ENCODE assay signal across 1 cellular context in genomic region chr20:45971675-45972499, GRCh38.
TF ChIP-seq lines count a peak whose summit lies in the region.

Gene ZNF335 (minus strand): TSS chr20:45972203. CDS start chr20:45971410, 793 bp downstream.

TF ChIP-seq in HepG2, 621 proteins besides CTCF, POLR2A, EP300 and RAD21 (continued from another document and continues in another):
- TF ChIP-seq ZNF138 (CRISPR knock-in tag; IDR thresholded peaks at IDR 0.05; ENCODE audit: low read depth), result peak; percentile 98; the same call in 1 of the 2 replicates
- TF ChIP-seq KLF9 (CRISPR knock-in tag; IDR thresholded peaks at IDR 0.05; ENCODE audit: low read depth), result no peak; the same call in 1 of the 2 replicates
- no peak for TF ChIP-seq ZFAT (CRISPR knock-in tag; conservative IDR thresholded peaks at IDR 0.05)
- TF ChIP-seq, protein P1, sequence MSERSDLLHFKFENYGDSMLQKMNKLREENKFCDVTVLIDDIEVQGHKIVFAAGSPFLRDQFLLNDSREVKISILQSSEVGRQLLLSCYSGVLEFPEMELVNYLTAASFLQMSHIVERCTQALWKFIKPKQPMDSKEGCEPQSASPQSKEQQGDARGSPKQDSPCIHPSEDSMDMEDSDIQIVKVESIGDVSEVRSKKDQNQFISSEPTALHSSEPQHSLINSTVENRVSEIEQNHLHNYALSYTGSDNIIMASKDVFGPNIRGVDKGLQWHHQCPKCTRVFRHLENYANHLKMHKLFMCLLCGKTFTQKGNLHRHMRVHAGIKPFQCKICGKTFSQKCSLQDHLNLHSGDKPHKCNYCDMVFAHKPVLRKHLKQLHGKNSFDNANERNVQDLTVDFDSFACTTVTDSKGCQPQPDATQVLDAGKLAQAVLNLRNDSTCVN (CRISPR knock-in tag; IDR thresholded peaks at IDR 0.05; ENCODE audit: borderline replicate concordance), result peak; percentile 8
- TF ChIP-seq ZNF839 (CRISPR knock-in tag; IDR thresholded peaks at IDR 0.05; ENCODE audit: borderline replicate concordance), result 0 out of 2 replicates have a peak, but pooled peaks have one; percentile 3
- TF ChIP-seq ZNF292 (CRISPR knock-in tag; IDR thresholded peaks at IDR 0.05; ENCODE audit: borderline replicate concordance, low read depth), result peak; percentile 64; the same call in 1 of the 2 replicates
- peak; percentile 89 for TF ChIP-seq TAF15 (IDR thresholded peaks at IDR 0.05; ENCODE audit: low read depth, low read length, poor library complexity, severe bottlenecking)
- peak; percentile 79 for TF ChIP-seq IRF2 (CRISPR knock-in tag; IDR thresholded peaks at IDR 0.05)
- TF ChIP-seq DRAP1 (CRISPR knock-in tag; IDR thresholded peaks at IDR 0.05), result peak; percentile 95
- TF ChIP-seq, protein P2, sequence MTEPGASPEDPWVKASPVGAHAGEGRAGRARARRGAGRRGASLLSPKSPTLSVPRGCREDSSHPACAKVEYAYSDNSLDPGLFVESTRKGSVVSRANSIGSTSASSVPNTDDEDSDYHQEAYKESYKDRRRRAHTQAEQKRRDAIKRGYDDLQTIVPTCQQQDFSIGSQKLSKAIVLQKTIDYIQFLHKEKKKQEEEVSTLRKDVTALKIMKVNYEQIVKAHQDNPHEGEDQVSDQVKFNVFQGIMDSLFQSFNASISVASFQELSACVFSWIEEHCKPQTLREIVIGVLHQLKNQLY (CRISPR knock-in tag; IDR thresholded peaks at IDR 0.05), result no peak; the same call in 1 of the 2 replicates
- TF ChIP-seq, protein P3, sequence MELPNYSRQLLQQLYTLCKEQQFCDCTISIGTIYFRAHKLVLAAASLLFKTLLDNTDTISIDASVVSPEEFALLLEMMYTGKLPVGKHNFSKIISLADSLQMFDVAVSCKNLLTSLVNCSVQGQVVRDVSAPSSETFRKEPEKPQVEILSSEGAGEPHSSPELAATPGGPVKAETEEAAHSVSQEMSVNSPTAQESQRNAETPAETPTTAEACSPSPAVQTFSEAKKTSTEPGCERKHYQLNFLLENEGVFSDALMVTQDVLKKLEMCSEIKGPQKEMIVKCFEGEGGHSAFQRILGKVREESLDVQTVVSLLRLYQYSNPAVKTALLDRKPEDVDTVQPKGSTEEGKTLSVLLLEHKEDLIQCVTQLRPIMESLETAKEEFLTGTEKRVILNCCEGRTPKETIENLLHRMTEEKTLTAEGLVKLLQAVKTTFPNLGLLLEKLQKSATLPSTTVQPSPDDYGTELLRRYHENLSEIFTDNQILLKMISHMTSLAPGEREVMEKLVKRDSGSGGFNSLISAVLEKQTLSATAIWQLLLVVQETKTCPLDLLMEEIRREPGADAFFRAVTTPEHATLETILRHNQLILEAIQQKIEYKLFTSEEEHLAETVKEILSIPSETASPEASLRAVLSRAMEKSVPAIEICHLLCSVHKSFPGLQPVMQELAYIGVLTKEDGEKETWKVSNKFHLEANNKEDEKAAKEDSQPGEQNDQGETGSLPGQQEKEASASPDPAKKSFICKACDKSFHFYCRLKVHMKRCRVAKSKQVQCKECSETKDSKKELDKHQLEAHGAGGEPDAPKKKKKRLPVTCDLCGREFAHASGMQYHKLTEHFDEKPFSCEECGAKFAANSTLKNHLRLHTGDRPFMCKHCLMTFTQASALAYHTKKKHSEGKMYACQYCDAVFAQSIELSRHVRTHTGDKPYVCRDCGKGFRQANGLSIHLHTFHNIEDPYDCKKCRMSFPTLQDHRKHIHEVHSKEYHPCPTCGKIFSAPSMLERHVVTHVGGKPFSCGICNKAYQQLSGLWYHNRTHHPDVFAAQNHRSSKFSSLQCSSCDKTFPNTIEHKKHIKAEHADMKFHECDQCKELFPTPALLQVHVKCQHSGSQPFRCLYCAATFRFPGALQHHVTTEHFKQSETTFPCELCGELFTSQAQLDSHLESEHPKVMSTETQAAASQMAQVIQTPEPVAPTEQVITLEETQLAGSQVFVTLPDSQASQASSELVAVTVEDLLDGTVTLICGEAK (IDR thresholded peaks at IDR 0.05), result no peak
- TF ChIP-seq, protein P3 (CRISPR knock-in tag; IDR thresholded peaks at IDR 0.05), result peak; percentile 92
- no peak for TF ChIP-seq ZNF260 (CRISPR knock-in tag; IDR thresholded peaks at IDR 0.05; ENCODE audit: borderline replicate concordance, low read depth)
- TF ChIP-seq NFKBIZ (CRISPR knock-in tag; IDR thresholded peaks at IDR 0.05), result 0 out of 2 replicates have a peak, but pooled peaks have one; percentile 53
- peak; percentile 84 for TF ChIP-seq CHD4 (IDR thresholded peaks at IDR 0.05; ENCODE audit: borderline replicate concordance, low read length)
- peak; percentile 75; the same call in 1 of the 2 replicates for TF ChIP-seq ZNF572 (CRISPR knock-in tag; IDR thresholded peaks at IDR 0.05)
- no peak; the same call in 1 of the 2 replicates for TF ChIP-seq AKAP8 (CRISPR knock-in tag; IDR thresholded peaks at IDR 0.05)
- TF ChIP-seq, protein P4, sequence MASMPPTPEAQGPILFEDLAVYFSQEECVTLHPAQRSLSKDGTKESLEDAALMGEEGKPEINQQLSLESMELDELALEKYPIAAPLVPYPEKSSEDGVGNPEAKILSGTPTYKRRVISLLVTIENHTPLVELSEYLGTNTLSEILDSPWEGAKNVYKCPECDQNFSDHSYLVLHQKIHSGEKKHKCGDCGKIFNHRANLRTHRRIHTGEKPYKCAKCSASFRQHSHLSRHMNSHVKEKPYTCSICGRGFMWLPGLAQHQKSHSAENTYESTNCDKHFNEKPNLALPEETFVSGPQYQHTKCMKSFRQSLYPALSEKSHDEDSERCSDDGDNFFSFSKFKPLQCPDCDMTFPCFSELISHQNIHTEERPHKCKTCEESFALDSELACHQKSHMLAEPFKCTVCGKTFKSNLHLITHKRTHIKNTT (CRISPR knock-in tag; IDR thresholded peaks at IDR 0.05), result no peak
- peak; percentile 86 for TF ChIP-seq MYC (CRISPR knock-in tag; IDR thresholded peaks at IDR 0.05; ENCODE audit: borderline replicate concordance)
- TF ChIP-seq SRY (CRISPR knock-in tag; IDR thresholded peaks at IDR 0.05), result peak; percentile 96
- TF ChIP-seq KAT7 (CRISPR knock-in tag; IDR thresholded peaks at IDR 0.05; ENCODE audit: borderline replicate concordance), result peak; percentile 93; the same call in 1 of the 2 replicates
- peak; percentile 81 for TF ChIP-seq ZSCAN31 (CRISPR knock-in tag; IDR thresholded peaks at IDR 0.05; ENCODE audit: low read depth)
- TF ChIP-seq ZNF556 (CRISPR knock-in tag; IDR thresholded peaks at IDR 0.05; ENCODE audit: borderline replicate concordance), result peak; percentile 95; the same call in 1 of the 2 replicates
- TF ChIP-seq ZNF644 (CRISPR knock-in tag; IDR thresholded peaks at IDR 0.05; ENCODE audit: low read depth), result no peak
- no peak for TF ChIP-seq ZNF549 (CRISPR knock-in tag; IDR thresholded peaks at IDR 0.05)
- TF ChIP-seq ZNF468 (CRISPR knock-in tag; IDR thresholded peaks at IDR 0.05), result peak; percentile 95; the same call in 1 of the 2 replicates
- TF ChIP-seq ZNF136 (CRISPR knock-in tag; IDR thresholded peaks at IDR 0.05; ENCODE audit: low read depth), result peak; percentile 88; the same call in 1 of the 2 replicates
- peak; percentile 93; the same call in 1 of the 2 replicates for TF ChIP-seq ZSCAN21 (CRISPR knock-in tag; IDR thresholded peaks at IDR 0.05; ENCODE audit: borderline replicate concordance)
- TF ChIP-seq, protein P5, sequence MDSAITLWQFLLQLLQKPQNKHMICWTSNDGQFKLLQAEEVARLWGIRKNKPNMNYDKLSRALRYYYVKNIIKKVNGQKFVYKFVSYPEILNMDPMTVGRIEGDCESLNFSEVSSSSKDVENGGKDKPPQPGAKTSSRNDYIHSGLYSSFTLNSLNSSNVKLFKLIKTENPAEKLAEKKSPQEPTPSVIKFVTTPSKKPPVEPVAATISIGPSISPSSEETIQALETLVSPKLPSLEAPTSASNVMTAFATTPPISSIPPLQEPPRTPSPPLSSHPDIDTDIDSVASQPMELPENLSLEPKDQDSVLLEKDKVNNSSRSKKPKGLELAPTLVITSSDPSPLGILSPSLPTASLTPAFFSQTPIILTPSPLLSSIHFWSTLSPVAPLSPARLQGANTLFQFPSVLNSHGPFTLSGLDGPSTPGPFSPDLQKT (CRISPR knock-in tag; IDR thresholded peaks at IDR 0.05; ENCODE audit: borderline replicate concordance), result peak; percentile 69; the same call in 1 of the 2 replicates
- 0 out of 2 replicates have a peak, but pooled peaks have one; percentile 14 for TF ChIP-seq MZF1 (CRISPR knock-in tag; IDR thresholded peaks at IDR 0.05; ENCODE audit: borderline replicate concordance)
- TF ChIP-seq, protein P6, sequence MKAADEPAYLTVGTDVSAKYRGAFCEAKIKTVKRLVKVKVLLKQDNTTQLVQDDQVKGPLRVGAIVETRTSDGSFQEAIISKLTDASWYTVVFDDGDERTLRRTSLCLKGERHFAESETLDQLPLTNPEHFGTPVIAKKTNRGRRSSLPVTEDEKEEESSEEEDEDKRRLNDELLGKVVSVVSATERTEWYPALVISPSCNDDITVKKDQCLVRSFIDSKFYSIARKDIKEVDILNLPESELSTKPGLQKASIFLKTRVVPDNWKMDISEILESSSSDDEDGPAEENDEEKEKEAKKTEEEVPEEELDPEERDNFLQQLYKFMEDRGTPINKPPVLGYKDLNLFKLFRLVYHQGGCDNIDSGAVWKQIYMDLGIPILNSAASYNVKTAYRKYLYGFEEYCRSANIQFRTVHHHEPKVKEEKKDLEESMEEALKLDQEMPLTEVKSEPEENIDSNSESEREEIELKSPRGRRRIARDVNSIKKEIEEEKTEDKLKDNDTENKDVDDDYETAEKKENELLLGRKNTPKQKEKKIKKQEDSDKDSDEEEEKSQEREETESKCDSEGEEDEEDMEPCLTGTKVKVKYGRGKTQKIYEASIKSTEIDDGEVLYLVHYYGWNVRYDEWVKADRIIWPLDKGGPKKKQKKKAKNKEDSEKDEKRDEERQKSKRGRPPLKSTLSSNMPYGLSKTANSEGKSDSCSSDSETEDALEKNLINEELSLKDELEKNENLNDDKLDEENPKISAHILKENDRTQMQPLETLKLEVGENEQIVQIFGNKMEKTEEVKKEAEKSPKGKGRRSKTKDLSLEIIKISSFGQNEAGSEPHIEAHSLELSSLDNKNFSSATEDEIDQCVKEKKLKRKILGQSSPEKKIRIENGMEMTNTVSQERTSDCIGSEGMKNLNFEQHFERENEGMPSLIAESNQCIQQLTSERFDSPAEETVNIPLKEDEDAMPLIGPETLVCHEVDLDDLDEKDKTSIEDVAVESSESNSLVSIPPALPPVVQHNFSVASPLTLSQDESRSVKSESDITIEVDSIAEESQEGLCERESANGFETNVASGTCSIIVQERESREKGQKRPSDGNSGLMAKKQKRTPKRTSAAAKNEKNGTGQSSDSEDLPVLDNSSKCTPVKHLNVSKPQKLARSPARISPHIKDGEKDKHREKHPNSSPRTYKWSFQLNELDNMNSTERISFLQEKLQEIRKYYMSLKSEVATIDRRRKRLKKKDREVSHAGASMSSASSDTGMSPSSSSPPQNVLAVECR (CRISPR knock-in tag; IDR thresholded peaks at IDR 0.05; ENCODE audit: borderline replicate concordance), result peak; percentile 85
- peak; percentile 12; the same call in 1 of the 2 replicates for TF ChIP-seq ZNF44 (CRISPR knock-in tag; IDR thresholded peaks at IDR 0.05)
- TF ChIP-seq TEAD2 (CRISPR knock-in tag; IDR thresholded peaks at IDR 0.05), result peak; percentile 87; the same call in 1 of the 2 replicates
- 0 out of 2 replicates have a peak, but pooled peaks have one; percentile 5 for TF ChIP-seq NR0B2 (CRISPR knock-in tag; IDR thresholded peaks at IDR 0.05)
- TF ChIP-seq ZNF12 (CRISPR knock-in tag; IDR thresholded peaks at IDR 0.05), result peak; percentile 61; the same call in 1 of the 2 replicates
- TF ChIP-seq BCL6 (CRISPR knock-in tag; IDR thresholded peaks at IDR 0.05), result 0 out of 2 replicates have a peak, but pooled peaks have one; percentile 17
- TF ChIP-seq TBX2 (CRISPR knock-in tag; IDR thresholded peaks at IDR 0.05; ENCODE audit: borderline replicate concordance), result peak; percentile 74; the same call in 1 of the 2 replicates
- peak; percentile 50 for TF ChIP-seq HNRNPK (IDR thresholded peaks at IDR 0.05; ENCODE audit: low read depth, low read length, poor library complexity, severe bottlenecking)
- TF ChIP-seq ZNF232 (CRISPR knock-in tag; IDR thresholded peaks at IDR 0.05; ENCODE audit: borderline replicate concordance), result no peak; the same call in 1 of the 2 replicates
- peak; percentile 52; the same call in 1 of the 2 replicates for TF ChIP-seq ZNF691 (CRISPR knock-in tag; IDR thresholded peaks at IDR 0.05; ENCODE audit: borderline replicate concordance, low read depth)
